Comparison of ENCODE assay signal across 1 cellular context in the genomic region with DNA sequence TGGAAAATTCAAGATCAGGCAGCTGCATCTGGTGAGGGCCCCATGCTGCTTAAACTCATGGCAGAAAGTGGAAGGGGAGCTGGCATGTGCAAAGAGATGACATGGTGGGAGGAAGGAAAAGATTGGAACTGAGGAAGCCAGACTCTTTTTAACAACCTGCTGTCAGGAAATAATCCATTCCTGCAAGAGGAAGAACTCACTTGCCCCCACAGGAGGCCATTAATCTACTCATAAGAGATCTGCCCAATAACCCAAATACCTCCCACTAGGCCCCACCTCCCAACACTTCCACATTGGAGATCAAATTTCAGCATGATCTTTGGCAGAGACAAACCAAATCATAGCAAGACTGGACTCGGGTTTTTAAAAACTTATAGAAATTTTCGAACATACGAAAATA.
A peak's percentile ranks its signal among the peaks of the same experiment; 100 is the strongest.
TF ChIP-seq lines count a peak whose summit lies in the region.

No MANE protein-coding gene starts in this region.

TF ChIP-seq in K562, 482 proteins besides CTCF, POLR2A, EP300 and RAD21 (continued from another document and continues in another):
- TF ChIP-seq, protein P1, sequence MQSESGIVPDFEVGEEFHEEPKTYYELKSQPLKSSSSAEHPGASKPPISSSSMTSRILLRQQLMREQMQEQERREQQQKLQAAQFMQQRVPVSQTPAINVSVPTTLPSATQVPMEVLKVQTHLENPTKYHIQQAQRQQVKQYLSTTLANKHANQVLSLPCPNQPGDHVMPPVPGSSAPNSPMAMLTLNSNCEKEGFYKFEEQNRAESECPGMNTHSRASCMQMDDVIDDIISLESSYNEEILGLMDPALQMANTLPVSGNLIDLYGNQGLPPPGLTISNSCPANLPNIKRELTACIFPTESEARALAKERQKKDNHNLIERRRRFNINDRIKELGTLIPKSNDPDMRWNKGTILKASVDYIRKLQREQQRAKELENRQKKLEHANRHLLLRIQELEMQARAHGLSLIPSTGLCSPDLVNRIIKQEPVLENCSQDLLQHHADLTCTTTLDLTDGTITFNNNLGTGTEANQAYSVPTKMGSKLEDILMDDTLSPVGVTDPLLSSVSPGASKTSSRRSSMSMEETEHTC (IDR thresholded peaks at IDR 0.05), result no peak
- TF ChIP-seq ID3 (CRISPR knock-in tag; IDR thresholded peaks at IDR 0.05), result no peak
- no peak for TF ChIP-seq ID3 (tag; IDR thresholded peaks at IDR 0.05)
- 0 out of 2 replicates have a peak, but pooled peaks have one; percentile 35 for TF ChIP-seq EHMT2 (IDR thresholded peaks at IDR 0.05)
- no peak for TF ChIP-seq CEBPB (tag; IDR thresholded peaks at IDR 0.05)
- TF ChIP-seq KLF16 (IDR thresholded peaks at IDR 0.05), result no peak
- TF ChIP-seq PRDM10 (IDR thresholded peaks at IDR 0.05; ENCODE audit: partially characterized antibody), result peak; percentile 6
- no peak for TF ChIP-seq RBM17 (IDR thresholded peaks at IDR 0.05; ENCODE audit: borderline replicate concordance, low read depth, low read length)
- no peak for TF ChIP-seq JUND (IDR thresholded peaks at IDR 0.05; ENCODE audit: borderline replicate concordance, low read depth, low read length)
- TF ChIP-seq JUND (tag; IDR thresholded peaks at IDR 0.05; ENCODE audit: borderline replicate concordance, low read depth, low read length), result 0 out of 3 replicates have a peak, but pooled peaks have one; percentile 15
- TF ChIP-seq SPI1 (IDR thresholded peaks at IDR 0.05; ENCODE audit: borderline replicate concordance, low read depth, low read length), result no peak
- no peak for TF ChIP-seq ZNF316 (IDR thresholded peaks at IDR 0.05)
- no peak for TF ChIP-seq PHF8 (IDR thresholded peaks at IDR 0.05; ENCODE audit: borderline replicate concordance, low read length)
- TF ChIP-seq NUFIP1 (IDR thresholded peaks at IDR 0.05; ENCODE audit: partially characterized antibody), result no peak
- TF ChIP-seq IRF2 (CRISPR knock-in tag; IDR thresholded peaks at IDR 0.05), result no peak
- TF ChIP-seq ZNF639 (CRISPR knock-in tag; conservative IDR thresholded peaks at IDR 0.05 in 1 of 2, IDR thresholded peaks at IDR 0.05 in 1 of 2), result no peak
- TF ChIP-seq HDAC8 (tag; IDR thresholded peaks at IDR 0.05), result no peak
- no peak for TF ChIP-seq ZNF75A (CRISPR knock-in tag; IDR thresholded peaks at IDR 0.05)
- TF ChIP-seq PCBP2 (IDR thresholded peaks at IDR 0.05; ENCODE audit: low read depth, low read length, poor library complexity, severe bottlenecking), result no peak
- TF ChIP-seq PBX2 (CRISPR knock-in tag; IDR thresholded peaks at IDR 0.05; ENCODE audit: low read depth), result no peak
- peak; percentile 60 for TF ChIP-seq PBX2 (tag; conservative IDR thresholded peaks at IDR 0.05; ENCODE audit: low read depth)
- TF ChIP-seq SUPT5H (IDR thresholded peaks at IDR 0.05), result no peak
- no peak for TF ChIP-seq MYNN (IDR thresholded peaks at IDR 0.05)
- no peak for TF ChIP-seq MYNN (CRISPR knock-in tag; IDR thresholded peaks at IDR 0.05)
- no peak for TF ChIP-seq ZNF551 (CRISPR knock-in tag; IDR thresholded peaks at IDR 0.05)
- no peak for TF ChIP-seq MEF2A (IDR thresholded peaks at IDR 0.05; ENCODE audit: control insufficient read depth, low read depth, low read length)
- TF ChIP-seq, protein P2, sequence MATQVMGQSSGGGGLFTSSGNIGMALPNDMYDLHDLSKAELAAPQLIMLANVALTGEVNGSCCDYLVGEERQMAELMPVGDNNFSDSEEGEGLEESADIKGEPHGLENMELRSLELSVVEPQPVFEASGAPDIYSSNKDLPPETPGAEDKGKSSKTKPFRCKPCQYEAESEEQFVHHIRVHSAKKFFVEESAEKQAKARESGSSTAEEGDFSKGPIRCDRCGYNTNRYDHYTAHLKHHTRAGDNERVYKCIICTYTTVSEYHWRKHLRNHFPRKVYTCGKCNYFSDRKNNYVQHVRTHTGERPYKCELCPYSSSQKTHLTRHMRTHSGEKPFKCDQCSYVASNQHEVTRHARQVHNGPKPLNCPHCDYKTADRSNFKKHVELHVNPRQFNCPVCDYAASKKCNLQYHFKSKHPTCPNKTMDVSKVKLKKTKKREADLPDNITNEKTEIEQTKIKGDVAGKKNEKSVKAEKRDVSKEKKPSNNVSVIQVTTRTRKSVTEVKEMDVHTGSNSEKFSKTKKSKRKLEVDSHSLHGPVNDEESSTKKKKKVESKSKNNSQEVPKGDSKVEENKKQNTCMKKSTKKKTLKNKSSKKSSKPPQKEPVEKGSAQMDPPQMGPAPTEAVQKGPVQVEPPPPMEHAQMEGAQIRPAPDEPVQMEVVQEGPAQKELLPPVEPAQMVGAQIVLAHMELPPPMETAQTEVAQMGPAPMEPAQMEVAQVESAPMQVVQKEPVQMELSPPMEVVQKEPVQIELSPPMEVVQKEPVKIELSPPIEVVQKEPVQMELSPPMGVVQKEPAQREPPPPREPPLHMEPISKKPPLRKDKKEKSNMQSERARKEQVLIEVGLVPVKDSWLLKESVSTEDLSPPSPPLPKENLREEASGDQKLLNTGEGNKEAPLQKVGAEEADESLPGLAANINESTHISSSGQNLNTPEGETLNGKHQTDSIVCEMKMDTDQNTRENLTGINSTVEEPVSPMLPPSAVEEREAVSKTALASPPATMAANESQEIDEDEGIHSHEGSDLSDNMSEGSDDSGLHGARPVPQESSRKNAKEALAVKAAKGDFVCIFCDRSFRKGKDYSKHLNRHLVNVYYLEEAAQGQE (CRISPR knock-in tag; IDR thresholded peaks at IDR 0.05; ENCODE audit: low read depth), result no peak
- TF ChIP-seq SOX6 (IDR thresholded peaks at IDR 0.05), result no peak
- no peak for TF ChIP-seq ZNF121 (CRISPR knock-in tag; conservative IDR thresholded peaks at IDR 0.05)
- no peak for TF ChIP-seq PTBP1 (IDR thresholded peaks at IDR 0.05; ENCODE audit: low read depth, low read length)
- TF ChIP-seq ZNF668 (CRISPR knock-in tag; IDR thresholded peaks at IDR 0.05), result no peak
- no peak for TF ChIP-seq NCOA2 (IDR thresholded peaks at IDR 0.05; ENCODE audit: partially characterized antibody in 2 of 2)
- no peak for TF ChIP-seq ZNF407 (IDR thresholded peaks at IDR 0.05; ENCODE audit: low read depth)
- TF ChIP-seq ZNF830 (CRISPR knock-in tag; IDR thresholded peaks at IDR 0.05), result no peak
- no peak for TF ChIP-seq TAF1 (IDR thresholded peaks at IDR 0.05; ENCODE audit: control insufficient read depth, extremely low read depth, insufficient read depth, low read length, severe bottlenecking)
